Comparison of ENCODE assay signal across 1 cellular context in genomic region chr22:21967693-21968271, GRCh38.
TF ChIP-seq lines count a peak whose summit lies in the region.

No MANE protein-coding gene starts in this region.

TF ChIP-seq in K562, 482 proteins besides CTCF, POLR2A, EP300 and RAD21 (continued from another document):
- TF ChIP-seq ETS2 (tag; IDR thresholded peaks at IDR 0.05; ENCODE audit: borderline replicate concordance, poor library complexity, severe bottlenecking) (no peak), LARP7 (IDR thresholded peaks at IDR 0.05) (no peak), ZBED1 (IDR thresholded peaks at IDR 0.05) (no peak), USF1 (CRISPR knock-in tag; IDR thresholded peaks at IDR 0.05) (peak; percentile 41; the same call in 1 of the 2 replicates)
